ENCODE assay signal across 8 cellular contexts in genomic region chr16:48244080-48244862, GRCh38. TPM values are rescaled to one million over a fixed set of nuclear protein-coding genes. Genes with fewer than 3 reads are reported as not detected.
A peak's percentile ranks its signal among the peaks of the same experiment; 100 is the strongest.
DNase-seq lines count a peak whose midpoint lies in the region; ATAC-seq and TF ChIP-seq lines count a peak whose summit lies in the region.

Gene LONP2 (plus strand): TSS chr16:48244300. CDS start chr16:48244389, 89 bp downstream.

- ATAC-seq in GM19351 (IDR thresholded peaks at IDR 0.05; ENCODE audit: unreplicated experiment) (peak; percentile 94), HG03521 (IDR thresholded peaks at IDR 0.05; ENCODE audit: unreplicated experiment) (peak; percentile 90)

- TF ChIP-seq CTCF in C4-2B (conservative IDR thresholded peaks at IDR 0.05) = no peak
- no peak for TF ChIP-seq CTCF in liver (IDR thresholded peaks at IDR 0.05; ENCODE audit: low read depth, low read length, missing input control)

- under 1% methylated on average over 63 of the region's 63 CpGs for WGBS in liver

- no peaks in the 10 kb centered on the region for H3K36me3 ChIP-seq in liver (ENCODE audit: control insufficient read depth in 4 of 4, insufficient read depth in 3 of 4, low read depth in 1 of 4, low read length in 3 of 4)

- TF ChIP-seq RAD21 in liver (IDR thresholded peaks at IDR 0.05) = peak in 1 of 2 donors; percentile 58

- DNase-seq in NCI-H748 treated with DMSO at 0.1 percent for 48 hours (lab: John Stamatoyannopoulos, UW) (peak; percentile 39), dermis microvascular lymphatic vessel endothelial cell (ENCODE audit: low read depth in 2 of 2) (peak; percentile 79 to 91)
- peak; percentile 95 for DNase-seq in activated CD4-positive, alpha-beta T cell treated with anti-CD3 and anti-CD28 coated beads, Interleukin-2, amount 50 U/mL, for 48 hours
- peak; percentile 93 for DNase-seq in stimulated activated CD4-positive, alpha-beta T cell treated with anti-CD3 and anti-CD28 coated beads, Interleukin-4, amount 100 ng/mL, for 1 hour

- no peaks in the 10 kb centered on the region for H3K27me3 ChIP-seq in liver (ENCODE audit: control insufficient read depth in 4 of 4, insufficient read depth in 4 of 4, low read length in 3 of 4)

- H3K4me3 ChIP-seq in liver (ENCODE audit: low read depth in 1 of 3, low read length in 3 of 3) = peak within 1 kb of the TSS; percentile 87 to 91 (median 88)

- peak within 1 kb of the TSS; percentile 97 to 100 for H3K9ac ChIP-seq in liver (ENCODE audit: low read depth in 1 of 2, low read length in 2 of 2)

- H3K27ac ChIP-seq in C4-2B (peak within 1 kb of the TSS; percentile 93), liver (ENCODE audit: low read depth in 1 of 2, low read length in 2 of 2) (peak within 1 kb of the TSS; percentile 95 to 98)

- H3K9me3 ChIP-seq in liver (ENCODE audit: control insufficient read depth in 4 of 4, low read length in 3 of 4) = no peaks in the 10 kb centered on the region

- peaks cover 2 to 24% (median 13%) of the 10 kb centered on the region in 4 donors for H3K4me1 ChIP-seq in liver (ENCODE audit: control insufficient read depth in 4 of 4, insufficient read depth in 4 of 4, low read length in 3 of 4)

TF ChIP-seq in liver, 16 proteins besides CTCF, POLR2A, EP300 and RAD21:
- peak in 1 of 2 donors; percentile 60 for TF ChIP-seq RXRA (IDR thresholded peaks at IDR 0.05)
- TF ChIP-seq TAF1 (conservative IDR thresholded peaks at IDR 0.05) = no peak
- TF ChIP-seq ATF3 (IDR thresholded peaks at IDR 0.05) = no peak
- TF ChIP-seq MAX (IDR thresholded peaks at IDR 0.05) = peak; percentile 48
- no peak for TF ChIP-seq NR2F2 (IDR thresholded peaks at IDR 0.05)
- TF ChIP-seq YY1 (IDR thresholded peaks at IDR 0.05) = peak; percentile 85
- TF ChIP-seq, protein P1, sequence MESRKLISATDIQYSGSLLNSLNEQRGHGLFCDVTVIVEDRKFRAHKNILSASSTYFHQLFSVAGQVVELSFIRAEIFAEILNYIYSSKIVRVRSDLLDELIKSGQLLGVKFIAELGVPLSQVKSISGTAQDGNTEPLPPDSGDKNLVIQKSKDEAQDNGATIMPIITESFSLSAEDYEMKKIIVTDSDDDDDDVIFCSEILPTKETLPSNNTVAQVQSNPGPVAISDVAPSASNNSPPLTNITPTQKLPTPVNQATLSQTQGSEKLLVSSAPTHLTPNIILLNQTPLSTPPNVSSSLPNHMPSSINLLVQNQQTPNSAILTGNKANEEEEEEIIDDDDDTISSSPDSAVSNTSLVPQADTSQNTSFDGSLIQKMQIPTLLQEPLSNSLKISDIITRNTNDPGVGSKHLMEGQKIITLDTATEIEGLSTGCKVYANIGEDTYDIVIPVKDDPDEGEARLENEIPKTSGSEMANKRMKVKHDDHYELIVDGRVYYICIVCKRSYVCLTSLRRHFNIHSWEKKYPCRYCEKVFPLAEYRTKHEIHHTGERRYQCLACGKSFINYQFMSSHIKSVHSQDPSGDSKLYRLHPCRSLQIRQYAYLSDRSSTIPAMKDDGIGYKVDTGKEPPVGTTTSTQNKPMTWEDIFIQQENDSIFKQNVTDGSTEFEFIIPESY (IDR thresholded peaks at IDR 0.05) = peak; percentile 71
- peak in 1 of 2 donors; percentile 87 for TF ChIP-seq GABPA (IDR thresholded peaks at IDR 0.05 in 1 of 2, conservative IDR thresholded peaks at IDR 0.05 in 1 of 2)
- peak; percentile 58 for TF ChIP-seq REST (IDR thresholded peaks at IDR 0.05)
- TF ChIP-seq EGR1 (IDR thresholded peaks at IDR 0.05; ENCODE audit: low read depth in 2 of 2) = peak; percentile 95 to 99
- TF ChIP-seq JUND (IDR thresholded peaks at IDR 0.05) = no peak
- TF ChIP-seq FOXA2 (IDR thresholded peaks at IDR 0.05) = no peak
- peak; percentile 48 for TF ChIP-seq SP1 (IDR thresholded peaks at IDR 0.05)
- TF ChIP-seq HNF4G (IDR thresholded peaks at IDR 0.05) = no peak
- no peak for TF ChIP-seq FOXA1 (IDR thresholded peaks at IDR 0.05)
- peak; percentile 36 to 37 for TF ChIP-seq HNF4A (conservative IDR thresholded peaks at IDR 0.05)

RNA-seq across cellular contexts. Expression of gene LONP2, which starts in this region (rescaled TPM):
- 22.2 and 30.2 TPM in 2 replicates for total RNA-seq in dermis microvascular lymphatic vessel endothelial cell
- 100 to 1,000 TPM in 1 of 2 donors, 10 to 100 TPM in 1; 30.0 to 304 TPM for total RNA-seq in liver
- 10 to 100 TPM; 50.6 to 55.0 TPM for polyA plus RNA-seq in liver

Comparison
In these comparisons a context has a peak if more than half of its experiments do, and no peak if none do; other contexts are left out.
1. Peak in every context shown above with its lines: DNase-seq, ATAC-seq, H3K4me3 ChIP-seq and H3K27ac ChIP-seq.
2. DNase-seq: peak in every context shown above with its lines; median percentile 95 in activated CD4-positive, alpha-beta T cell treated with anti-CD3 and anti-CD28 coated beads, Interleukin-2, amount 50 U/mL, for 48 hours; 93 in stimulated activated CD4-positive, alpha-beta T cell treated with anti-CD3 and anti-CD28 coated beads, Interleukin-4, amount 100 ng/mL, for 1 hour; 85 in dermis microvascular lymphatic vessel endothelial cell; 39 in NCI-H748 treated with DMSO at 0.1 percent for 48 hours.